ENCODE assay signal across 25 cellular contexts in genomic region chr7:56256108-56256507, GRCh38.
"Had no signal": no experiment of that assay in that cellular context is flagged by ENCODE, and none has a peak within 500 bp of the region (broad histone marks: within the 10 kb centered on the region; RNA-seq: fewer than 3 reads in every experiment).

No MANE protein-coding gene starts in this region.

- H3K4me3 Mint-ChIP-seq: effector memory CD8-positive, alpha-beta T cell; memory B cell; mesothelial cell of epicardium; naive B cell; natural killer cell treated with Interleukin-12 subunit alpha and Interleukin-12 subunit beta and Interleukin-15 and Interleukin-18, amount 100 ng/mL, for 72 hours; neural crest cell; stimulated activated naive B cell treated with anti-CD40 and anti-IgM and Interleukin-4, amounts not matched to agents 10 μg/mL and 1 μg/mL and 100 μg/mL, for 72 hours; stimulated activated naive CD8-positive, alpha-beta T cell treated with anti-CD3 and anti-CD28 coated beads, Interleukin-15, Interleukin-2, amounts not matched to agents 100 ng/mL and 50 ng/mL, for 24 hours had no signal

- H3K27ac ChIP-seq: esophagus squamous epithelium, neutrophil, parathyroid adenoma, right lobe of liver, transverse colon, vagina had no signal

- H3K9me3 ChIP-seq: right lobe of liver, transverse colon, vagina had no signal

- H3K4me1 Mint-ChIP-seq: memory B cell; mesothelial cell of epicardium; naive B cell; neural crest cell; stimulated activated naive B cell treated with anti-CD40 and anti-IgM and Interleukin-4, amounts not matched to agents 10 μg/mL and 1 μg/mL and 100 μg/mL, for 72 hours had no signal

- H3K4me1 ChIP-seq: esophagus squamous epithelium, parathyroid adenoma, right lobe of liver, transverse colon, vagina had no signal

- H3K27me3 Mint-ChIP-seq: effector memory CD8-positive, alpha-beta T cell; memory B cell; naive B cell; natural killer cell treated with Interleukin-12 subunit alpha and Interleukin-12 subunit beta and Interleukin-15 and Interleukin-18, amount 100 ng/mL, for 72 hours; progenitor cell of endocrine pancreas; stimulated activated naive B cell treated with anti-CD40 and anti-IgM and Interleukin-4, amounts not matched to agents 10 μg/mL and 1 μg/mL and 100 μg/mL, for 72 hours; stimulated activated naive CD8-positive, alpha-beta T cell treated with anti-CD3 and anti-CD28 coated beads, Interleukin-15, Interleukin-2, amounts not matched to agents 100 ng/mL and 50 ng/mL, for 24 hours had no signal

- H3K36me3 Mint-ChIP-seq: memory B cell; natural killer cell treated with Interleukin-12 subunit alpha and Interleukin-12 subunit beta and Interleukin-15 and Interleukin-18, amount 100 ng/mL, for 72 hours; stimulated activated naive B cell treated with anti-CD40 and anti-IgM and Interleukin-4, amounts not matched to agents 10 μg/mL and 1 μg/mL and 100 μg/mL, for 72 hours had no signal

- ATAC-seq: effector memory CD8-positive, alpha-beta T cell; left ventricle myocardium superior; mucosa of descending colon; stimulated activated naive B cell treated with anti-CD40 and anti-IgM and Interleukin-4, amounts not matched to agents 10 μg/mL and 1 μg/mL and 100 μg/mL, for 72 hours had no signal

- H3K36me3 ChIP-seq: esophagus squamous epithelium, neutrophil, right lobe of liver, transverse colon, vagina had no signal

- H3K4me3 ChIP-seq: esophagus squamous epithelium, lung, mucosa of descending colon, right lobe of liver, transverse colon, vagina had no signal

- H3K27me3 ChIP-seq: esophagus squamous epithelium, neutrophil, right lobe of liver, transverse colon, vagina had no signal

- DNase-seq: cortex of kidney; effector memory CD8-positive, alpha-beta T cell; erythroblast; esophagus squamous epithelium; foreskin melanocyte; glutamatergic neuron; left ventricle myocardium superior; mucosa of descending colon; naive B cell; right lobe of liver; small intestine; stimulated activated CD4-positive, alpha-beta T cell treated with anti-CD3 and anti-CD28 coated beads, Interleukin-15, amount 100 ng/mL, for 24 hours; stimulated activated CD4-positive, alpha-beta T cell treated with anti-CD3 and anti-CD28 coated beads, Interleukin-2, amount 100 ng/mL, for 48 hours; stimulated activated naive B cell treated with anti-CD40 and anti-IgM and Interleukin-4, amounts not matched to agents 10 μg/mL and 1 μg/mL and 100 μg/mL, for 72 hours; transverse colon had no signal

- H3K27ac Mint-ChIP-seq: effector memory CD8-positive, alpha-beta T cell; memory B cell; mesothelial cell of epicardium; naive B cell; natural killer cell treated with Interleukin-12 subunit alpha and Interleukin-12 subunit beta and Interleukin-15 and Interleukin-18, amount 100 ng/mL, for 72 hours; progenitor cell of endocrine pancreas; stimulated activated naive B cell treated with anti-CD40 and anti-IgM and Interleukin-4, amounts not matched to agents 10 μg/mL and 1 μg/mL and 100 μg/mL, for 72 hours; stimulated activated naive CD8-positive, alpha-beta T cell treated with anti-CD3 and anti-CD28 coated beads, Interleukin-15, Interleukin-2, amounts not matched to agents 100 ng/mL and 50 ng/mL, for 24 hours had no signal
